Comparison of ENCODE assay signal across 1 cellular context in genomic region chr15:90871097-90871715, GRCh38.
TF ChIP-seq lines count a peak whose summit lies in the region.

No MANE protein-coding gene starts in this region.

TF ChIP-seq in GM23338, 12 proteins besides CTCF, POLR2A, EP300 and RAD21 (continued from another document):
- no peak for TF ChIP-seq ETS1 (IDR thresholded peaks at IDR 0.05)
- no peak for TF ChIP-seq ZNF331 (CRISPR knock-in tag; IDR thresholded peaks at IDR 0.05; ENCODE audit: low read depth)
- TF ChIP-seq CREB1 (CRISPR knock-in tag; IDR thresholded peaks at IDR 0.05; ENCODE audit: low read depth): no peak
- no peak for TF ChIP-seq NANOG (IDR thresholded peaks at IDR 0.05; ENCODE audit: borderline replicate concordance)
TF ChIP-seq in GM23338: peak in this region for 0.
